In genomic region chr2:143907801-143908200, GRCh38 we compare ENCODE assay signal across 14 cellular contexts.
"Had no signal": no experiment of that assay in that cellular context is flagged by ENCODE, and none has a peak within 500 bp of the region (broad histone marks: within the 10 kb centered on the region; RNA-seq: fewer than 3 reads in every experiment).

No MANE protein-coding gene starts in this region.

- H3K27ac Mint-ChIP-seq: activated naive CD4-positive, alpha-beta T cell treated with anti-CD3 and anti-CD28 coated beads for 36 hours; activated T-helper 17 cell treated with anti-CD3 and anti-CD28 coated beads, Interleukin-2, amount 50 U/mL, for 72 hours; effector memory CD8-positive, alpha-beta T cell; mesothelial cell of epicardium; stimulated activated naive B cell treated with anti-CD40 and anti-IgM and Interleukin-4, amounts not matched to agents 10 μg/mL and 1 μg/mL and 100 μg/mL, for 72 hours had no signal

- H3K9me3 ChIP-seq: suprapubic skin, upper lobe of left lung had no signal

- H3K9me3 Mint-ChIP-seq: activated naive CD4-positive, alpha-beta T cell treated with anti-CD3 and anti-CD28 coated beads for 36 hours; activated T-helper 17 cell treated with anti-CD3 and anti-CD28 coated beads, Interleukin-2, amount 50 U/mL, for 72 hours; central memory CD8-positive, alpha-beta T cell; effector memory CD8-positive, alpha-beta T cell; mesothelial cell of epicardium; naive B cell; stimulated activated naive B cell treated with anti-CD40 and anti-IgM and Interleukin-4, amounts not matched to agents 10 μg/mL and 1 μg/mL and 100 μg/mL, for 72 hours had no signal

- H3K36me3 Mint-ChIP-seq: mesothelial cell of epicardium; naive B cell; stimulated activated naive B cell treated with anti-CD40 and anti-IgM and Interleukin-4, amounts not matched to agents 10 μg/mL and 1 μg/mL and 100 μg/mL, for 72 hours had no signal

- H3K4me3 Mint-ChIP-seq: activated naive CD4-positive, alpha-beta T cell treated with anti-CD3 and anti-CD28 coated beads for 36 hours; activated T-helper 17 cell treated with anti-CD3 and anti-CD28 coated beads, Interleukin-2, amount 50 U/mL, for 72 hours; central memory CD8-positive, alpha-beta T cell; effector memory CD8-positive, alpha-beta T cell; mesothelial cell of epicardium; naive B cell; stimulated activated naive B cell treated with anti-CD40 and anti-IgM and Interleukin-4, amounts not matched to agents 10 μg/mL and 1 μg/mL and 100 μg/mL, for 72 hours had no signal

- H3K4me1 ChIP-seq: upper lobe of left lung had no signal

- FAIRE-seq: small intestine had no signal

- H3K4me3 ChIP-seq: suprapubic skin, upper lobe of left lung had no signal

- H3K27me3 ChIP-seq: suprapubic skin, upper lobe of left lung had no signal

- H3K27ac ChIP-seq: epithelial cell of prostate, suprapubic skin, upper lobe of left lung had no signal

- H3K27me3 Mint-ChIP-seq: central memory CD8-positive, alpha-beta T cell; stimulated activated naive B cell treated with anti-CD40 and anti-IgM and Interleukin-4, amounts not matched to agents 10 μg/mL and 1 μg/mL and 100 μg/mL, for 72 hours had no signal

- H3K36me3 ChIP-seq: suprapubic skin, upper lobe of left lung had no signal

- H3K4me1 Mint-ChIP-seq: activated T-helper 17 cell treated with anti-CD3 and anti-CD28 coated beads, Interleukin-2, amount 50 U/mL, for 72 hours; central memory CD8-positive, alpha-beta T cell; naive B cell; stimulated activated naive B cell treated with anti-CD40 and anti-IgM and Interleukin-4, amounts not matched to agents 10 μg/mL and 1 μg/mL and 100 μg/mL, for 72 hours had no signal

- DNase-seq: activated CD4-positive, alpha-beta T cell treated with anti-CD3 and anti-CD28 coated beads for 48 hours; activated CD8-positive, alpha-beta memory T cell treated with anti-CD3 and anti-CD28 coated beads for 24 hours; activated naive CD4-positive, alpha-beta T cell treated with anti-CD3 and anti-CD28 coated beads for 36 hours; effector memory CD8-positive, alpha-beta T cell; naive B cell; small intestine; stimulated activated naive B cell treated with anti-CD40 and anti-IgM and Interleukin-4, amounts not matched to agents 10 μg/mL and 1 μg/mL and 100 μg/mL, for 72 hours; T1000; upper lobe of left lung had no signal

- ATAC-seq: activated T-helper 17 cell treated with anti-CD3 and anti-CD28 coated beads, Interleukin-2, amount 50 U/mL, for 72 hours; effector memory CD8-positive, alpha-beta T cell; stimulated activated naive B cell treated with anti-CD40 and anti-IgM and Interleukin-4, amounts not matched to agents 10 μg/mL and 1 μg/mL and 100 μg/mL, for 72 hours had no signal
